ENCODE assay signal across 20 cellular contexts in the genomic region with DNA sequence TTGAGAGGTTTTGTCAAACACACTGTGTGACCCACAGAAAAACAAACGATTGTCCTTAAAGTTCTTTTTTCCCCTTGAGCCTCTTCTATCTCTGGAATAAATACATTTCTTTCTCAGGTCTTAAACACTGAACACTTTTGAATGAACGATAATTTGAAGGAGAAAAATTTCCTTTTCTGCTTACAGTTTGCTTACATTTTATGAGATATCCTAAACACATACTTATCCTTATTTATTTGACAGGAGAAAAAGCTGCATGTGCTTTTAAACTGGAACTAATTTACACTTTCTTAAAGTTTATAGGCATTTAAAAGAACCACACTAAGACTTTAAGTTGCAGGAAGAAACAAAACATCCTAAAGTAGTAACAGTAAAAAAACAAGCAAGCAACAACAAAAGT. TPM values are rescaled to one million over a fixed set of nuclear protein-coding genes. Genes with fewer than 3 reads are reported as not detected.
"Had no signal": no experiment of that assay in that cellular context is flagged by ENCODE, and none has a peak within 500 bp of the region (broad histone marks: within the 10 kb centered on the region; RNA-seq: fewer than 3 reads in every experiment).

No MANE protein-coding gene starts in this region.

- ATAC-seq: gastroesophageal sphincter, left cardiac atrium, lower lobe of right lung, right cardiac atrium had no signal

- H3K27ac Mint-ChIP-seq: immature natural killer cell; naive B cell; progenitor cell of endocrine pancreas; T-helper 1 cell treated with Interleukin-12 subunit alpha and Interleukin-12 subunit beta and Interleukin-4 antibody, amounts not matched to agents 30 μg/mL and 1 μg/mL, for 36 hours; type B pancreatic cell had no signal

- H3K4me1 ChIP-seq: adrenal gland had no signal

- H3K27me3 Mint-ChIP-seq: progenitor cell of endocrine pancreas had no signal

- H3K4me3 Mint-ChIP-seq: central memory CD8-positive, alpha-beta T cell; immature natural killer cell; naive B cell; T-helper 1 cell treated with Interleukin-12 subunit alpha and Interleukin-12 subunit beta and Interleukin-4 antibody, amounts not matched to agents 30 μg/mL and 1 μg/mL, for 36 hours; type B pancreatic cell had no signal

- H3K4me3 ChIP-seq: adrenal gland, gastroesophageal sphincter, lower lobe of right lung had no signal

- H3K36me3 Mint-ChIP-seq: immature natural killer cell, type B pancreatic cell had no signal

- DNase-seq: activated naive CD4-positive, alpha-beta T cell treated with anti-CD3 and anti-CD28 coated beads, Interleukin-2, amount 50 U/mL, for 16 hours; activated T-cell treated with anti-CD3 and anti-CD28 coated beads, Interleukin-2, amount 50 U/mL, for 1 hour; adrenal gland; cortex of kidney; effector CD8-positive, alpha-beta T cell; hypothalamus; immature natural killer cell; left cardiac atrium; lower lobe of right lung; naive B cell; occipital lobe; right cardiac atrium; stimulated activated CD4-positive, alpha-beta T cell treated with anti-CD3 and anti-CD28 coated beads, Interleukin-2, amount 100 ng/mL, for 24 hours; stimulated activated naive CD4-positive, alpha-beta T cell treated with Interleukin-2 at 50 U/mL for 16 hours had no signal

- H3K9me3 Mint-ChIP-seq: central memory CD8-positive, alpha-beta T cell; immature natural killer cell; T-helper 1 cell treated with Interleukin-12 subunit alpha and Interleukin-12 subunit beta and Interleukin-4 antibody, amounts not matched to agents 30 μg/mL and 1 μg/mL, for 36 hours; type B pancreatic cell had no signal

- H3K27ac ChIP-seq: adrenal gland, gastroesophageal sphincter, lower lobe of right lung had no signal

- H3K9me3 ChIP-seq: lower lobe of right lung had no signal

- H3K36me3 ChIP-seq: adrenal gland, gastroesophageal sphincter, lower lobe of right lung had no signal

RNA-seq across cellular contexts. Expression of gene IGF2BP1, which starts 4.8 kb away (rescaled TPM):
- total RNA-seq: lower lobe of right lung, right cardiac atrium had no signal
- polyA plus RNA-seq: immature natural killer cell, right cardiac atrium had no signal

RNA-seq across cellular contexts. Expression of gene GIP, which starts 24.0 kb away (rescaled TPM):
- total RNA-seq: epithelial cell of proximal tubule, gastroesophageal sphincter, left cardiac atrium, lower lobe of right lung, occipital lobe, progenitor cell of endocrine pancreas, right cardiac atrium had no signal
- polyA plus RNA-seq: immature natural killer cell, right cardiac atrium had no signal
